Comparison of ENCODE assay signal across 1 cellular context in the genomic region with DNA sequence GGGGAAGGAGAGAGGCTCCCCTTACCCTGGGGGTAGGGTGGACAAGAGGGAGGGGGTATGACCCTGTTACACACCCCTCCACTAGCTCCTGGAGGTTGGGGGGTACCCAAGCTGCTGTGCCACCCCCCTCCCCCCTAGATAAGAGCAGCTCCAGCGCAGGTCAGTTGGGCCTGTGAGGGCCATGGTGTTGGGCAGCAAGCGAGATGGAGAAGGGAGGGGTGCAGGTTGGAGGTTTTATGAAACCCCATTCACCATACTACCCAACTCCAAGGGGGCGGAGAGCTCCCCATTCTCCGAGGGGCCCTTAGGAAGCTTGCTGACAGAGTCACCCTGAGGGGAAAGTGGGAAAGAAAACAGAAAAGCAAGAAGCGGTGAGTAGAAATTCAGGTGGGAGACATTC.
TF ChIP-seq lines count a peak whose summit lies in the region.

No MANE protein-coding gene starts in this region.

TF ChIP-seq in GM12878, 131 proteins besides CTCF, POLR2A, EP300 and RAD21:
- TF ChIP-seq IKZF1 (conservative IDR thresholded peaks at IDR 0.05) (no peak), TCF3 (IDR thresholded peaks at IDR 0.05; ENCODE audit: borderline replicate concordance, insufficient read depth, low read depth, low read length) (no peak), YY1 (IDR thresholded peaks at IDR 0.05; ENCODE audit: low read depth, low read length) (no peak), NBN (IDR thresholded peaks at IDR 0.05) (no peak), KAT2A (conservative IDR thresholded peaks at IDR 0.05; ENCODE audit: control insufficient read depth, low read depth, low read length) (no peak), BACH1 (IDR thresholded peaks at IDR 0.05; ENCODE audit: borderline replicate concordance) (no peak), ZBED1 (IDR thresholded peaks at IDR 0.05; ENCODE audit: borderline replicate concordance) (no peak), MTA3 (IDR thresholded peaks at IDR 0.05; ENCODE audit: borderline replicate concordance, low read length) (no peak), SIN3A (IDR thresholded peaks at IDR 0.05; ENCODE audit: low read depth, low read length) (no peak), SMAD5 (IDR thresholded peaks at IDR 0.05; ENCODE audit: low read depth) (no peak), CBX3 (IDR thresholded peaks at IDR 0.05; ENCODE audit: borderline replicate concordance, low read depth) (no peak)
- TF ChIP-seq, protein P1, sequence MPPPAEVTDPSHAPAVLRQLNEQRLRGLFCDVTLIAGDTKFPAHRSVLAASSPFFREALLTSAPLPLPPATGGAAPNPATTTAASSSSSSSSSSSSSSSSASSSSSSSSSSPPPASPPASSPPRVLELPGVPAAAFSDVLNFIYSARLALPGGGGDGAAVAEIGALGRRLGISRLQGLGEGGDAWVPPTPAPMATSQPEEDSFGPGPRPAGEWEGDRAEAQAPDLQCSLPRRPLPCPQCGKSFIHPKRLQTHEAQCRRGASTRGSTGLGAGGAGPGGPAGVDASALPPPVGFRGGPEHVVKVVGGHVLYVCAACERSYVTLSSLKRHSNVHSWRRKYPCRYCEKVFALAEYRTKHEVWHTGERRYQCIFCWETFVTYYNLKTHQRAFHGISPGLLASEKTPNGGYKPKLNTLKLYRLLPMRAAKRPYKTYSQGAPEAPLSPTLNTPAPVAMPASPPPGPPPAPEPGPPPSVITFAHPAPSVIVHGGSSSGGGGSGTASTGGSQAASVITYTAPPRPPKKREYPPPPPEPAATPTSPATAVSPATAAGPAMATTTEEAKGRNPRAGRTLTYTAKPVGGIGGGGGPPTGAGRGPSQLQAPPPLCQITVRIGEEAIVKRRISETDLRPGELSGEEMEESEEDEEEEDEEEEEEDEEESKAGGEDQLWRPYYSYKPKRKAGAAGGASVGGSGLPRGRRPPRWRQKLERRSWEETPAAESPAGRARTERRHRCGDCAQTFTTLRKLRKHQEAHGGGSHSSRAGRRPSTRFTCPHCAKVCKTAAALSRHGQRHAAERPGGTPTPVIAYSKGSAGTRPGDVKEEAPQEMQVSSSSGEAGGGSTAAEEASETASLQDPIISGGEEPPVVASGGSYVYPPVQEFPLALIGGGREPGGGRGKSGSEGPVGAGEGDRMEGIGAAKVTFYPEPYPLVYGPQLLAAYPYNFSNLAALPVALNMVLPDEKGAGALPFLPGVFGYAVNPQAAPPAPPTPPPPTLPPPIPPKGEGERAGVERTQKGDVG (CRISPR knock-in tag; IDR thresholded peaks at IDR 0.05), result no peak
- TF ChIP-seq, protein P2, sequence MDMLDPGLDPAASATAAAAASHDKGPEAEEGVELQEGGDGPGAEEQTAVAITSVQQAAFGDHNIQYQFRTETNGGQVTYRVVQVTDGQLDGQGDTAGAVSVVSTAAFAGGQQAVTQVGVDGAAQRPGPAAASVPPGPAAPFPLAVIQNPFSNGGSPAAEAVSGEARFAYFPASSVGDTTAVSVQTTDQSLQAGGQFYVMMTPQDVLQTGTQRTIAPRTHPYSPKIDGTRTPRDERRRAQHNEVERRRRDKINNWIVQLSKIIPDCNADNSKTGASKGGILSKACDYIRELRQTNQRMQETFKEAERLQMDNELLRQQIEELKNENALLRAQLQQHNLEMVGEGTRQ (IDR thresholded peaks at IDR 0.05; ENCODE audit: borderline replicate concordance, low read depth, low read length), result no peak
